ENCODE assay signal across 8 cellular contexts in the genomic region with DNA sequence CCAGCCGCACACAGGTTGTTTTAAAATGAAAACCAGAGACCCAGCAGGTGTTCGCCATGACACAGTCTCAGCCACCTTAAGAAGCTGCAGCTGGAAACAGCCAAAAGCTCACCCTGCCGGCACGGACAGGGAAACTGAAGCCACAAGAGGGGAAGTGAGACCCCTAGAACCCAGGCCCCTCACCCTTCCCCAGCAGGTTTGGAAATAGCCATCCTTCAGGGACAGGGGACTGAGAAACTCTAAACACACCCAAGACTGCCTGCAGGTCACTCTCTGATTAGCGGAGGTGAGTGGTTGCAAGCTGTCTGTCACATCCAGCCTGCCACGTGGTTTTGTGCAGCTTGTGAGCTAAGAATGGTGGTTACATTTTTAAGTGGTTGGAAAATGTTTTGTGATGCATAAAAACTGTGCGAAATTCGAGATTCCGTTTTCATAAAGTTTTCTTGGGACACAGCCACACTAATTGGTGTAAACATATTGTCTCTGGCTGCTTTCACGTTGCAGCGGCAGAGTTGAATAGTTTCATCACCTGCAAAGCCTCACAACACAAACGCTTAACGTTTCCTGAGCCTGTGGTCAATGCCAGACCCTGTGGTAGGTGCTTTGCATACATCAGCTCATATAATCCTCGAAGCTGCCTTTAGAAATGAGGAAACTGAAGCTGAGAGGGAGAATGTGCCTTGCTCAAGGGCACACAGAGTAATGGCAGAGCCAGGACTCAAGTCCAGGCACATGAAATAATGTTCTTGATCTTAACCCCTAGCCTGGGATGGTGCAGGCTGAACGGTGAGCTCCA. TPM values are rescaled to one million over a fixed set of nuclear protein-coding genes. Genes with fewer than 3 reads are reported as not detected.
DNase-seq lines count a peak whose midpoint lies in the region; ATAC-seq and TF ChIP-seq lines count a peak whose summit lies in the region.

No MANE protein-coding gene starts in this region.

- H4K20me1 ChIP-seq in BLaER1 treated with 17β-estradiol and CSF1 and Interleukin-3, amounts not matched to agents 10 nM and 100 nM: no peaks in the 10 kb centered on the region

- TF ChIP-seq CTCF in Caco-2 (IDR thresholded peaks at IDR 0.05; ENCODE audit: insufficient read depth in 1 of 2, low read depth in 1 of 2, low read length in 1 of 2, severe bottlenecking in 1 of 2, unreplicated experiment in 1 of 2): no peak

- H3K36me3 Mint-ChIP-seq in Caco-2 (ENCODE audit: insufficient read depth, unreplicated experiment): peaks cover 20% of the 10 kb centered on the region

- no peaks in the 10 kb centered on the region for H3K27me3 Mint-ChIP-seq in Caco-2 (ENCODE audit: insufficient read depth, unreplicated experiment)

- H3K9me3 ChIP-seq in BLaER1 treated with 17β-estradiol and CSF1 and Interleukin-3, amounts not matched to agents 10 nM and 100 nM (replicated peaks in 1 of 11): peaks cover 0 to 13% (median 7%) of the 10 kb centered on the region in 11 experiments; a peak in 12 of 22 replicates
- H3K9me3 ChIP-seq in Caco-2: no peaks in the 10 kb centered on the region

- peak overlapping the region; percentile 79 to 96 (median 92) for H3K27ac ChIP-seq in BLaER1 treated with 17β-estradiol and CSF1 and Interleukin-3, amounts not matched to agents 10 nM and 100 nM

- peak; percentile 89 to 97 for DNase-seq in NOMO-1 (lab: John Stamatoyannopoulos, UW; ENCODE audit: unreplicated experiment in 2 of 2)
- DNase-seq in central memory CD4-positive, alpha-beta T cell: peak; percentile 56
- DNase-seq in stimulated activated naive CD4-positive, alpha-beta T cell (lab: John Stamatoyannopoulos, UW): peak in 5 of 6 experiments; percentile 6 to 68 (median 47)
- DNase-seq in Caco-2: no peak
- no peak for DNase-seq in occipital lobe (lab: John Stamatoyannopoulos, UW)

- H3K4me3 ChIP-seq in BLaER1 treated with 17β-estradiol and CSF1 and Interleukin-3, amounts not matched to agents 10 nM and 100 nM: peak overlapping the region in 9 of 10 experiments; percentile 6 to 57 (median 22); a peak in 12 of 20 replicates
- H3K4me3 ChIP-seq in Caco-2 (ENCODE audit: low read depth, low read length): no peak overlapping the region

- BruUV-seq in Caco-2 (replicated peaks; lab: Mats Ljungman, UMichigan): no TSS peak

- ATAC-seq in GM18907 (IDR thresholded peaks at IDR 0.05; ENCODE audit: unreplicated experiment) (peak; percentile 53), HG02943 (IDR thresholded peaks at IDR 0.05; ENCODE audit: low read depth, unreplicated experiment) (peak; percentile 42)

- POLR2A ChIA-PET in Caco-2 (lab: Charles Lee): no interaction called here

- no peak overlapping the region for H3K4me3 Mint-ChIP-seq in Caco-2 (ENCODE audit: unreplicated experiment)

- H3K4me1 Mint-ChIP-seq in Caco-2 (ENCODE audit: low read depth, unreplicated experiment): no peaks in the 10 kb centered on the region

- peaks cover 94 to 100% (median 99%) of the 10 kb centered on the region in 10 experiments for H3K4me1 ChIP-seq in BLaER1 treated with 17β-estradiol and CSF1 and Interleukin-3, amounts not matched to agents 10 nM and 100 nM
- no peaks in the 10 kb centered on the region for H3K4me1 ChIP-seq in Caco-2

- intact Hi-C loops in Caco-2 (cut with micrococcal nuclease; ENCODE audit: unreplicated experiment): no loop called here

- peak overlapping the region; percentile 70 to 87 (median 78); a peak in 21 of 22 replicates for H3K9ac ChIP-seq in BLaER1 treated with 17β-estradiol and CSF1 and Interleukin-3, amounts not matched to agents 10 nM and 100 nM

- H3K9me3 Mint-ChIP-seq in Caco-2 (ENCODE audit: unreplicated experiment): no peaks in the 10 kb centered on the region

- CTCF ChIA-PET in Caco-2 (lab: Charles Lee): interaction anchor here (0.6 kb wide), 4 partner anchors 18 to 1951 kb away, joined by 3 to 6 read pairs (median 5); no protein-coding TSS in a partner anchor

- H3K27ac Mint-ChIP-seq in Caco-2 (ENCODE audit: unreplicated experiment): no peak overlapping the region

- H3K27me3 ChIP-seq in BLaER1 treated with 17β-estradiol and CSF1 and Interleukin-3, amounts not matched to agents 10 nM and 100 nM: no peaks in the 10 kb centered on the region
- no peaks in the 10 kb centered on the region for H3K27me3 ChIP-seq in Caco-2 (replicated peaks; ENCODE audit: control insufficient read depth, insufficient read depth, low read length)

- no peaks in the 10 kb centered on the region; a peak in 1 of 22 replicates for H3K36me3 ChIP-seq in BLaER1 treated with 17β-estradiol and CSF1 and Interleukin-3, amounts not matched to agents 10 nM and 100 nM
- no peaks in the 10 kb centered on the region for H3K36me3 ChIP-seq in Caco-2 (ENCODE audit: control insufficient read depth, insufficient read depth, low read length)

- H3K4me2 ChIP-seq in BLaER1 treated with 17β-estradiol and CSF1 and Interleukin-3, amounts not matched to agents 10 nM and 100 nM: peak overlapping the region; percentile 81 to 97 (median 93)

RNA-seq across cellular contexts. Expression of gene SELPLG, which starts 1.7 kb away (rescaled TPM):
- total RNA-seq in Caco-2 (2022) (0.23 and 0.44 TPM in 2 replicates), occipital lobe (2.0 TPM)

RNA-seq across cellular contexts. Expression of gene TMEM119, which starts 37.5 kb away (rescaled TPM):
- total RNA-seq in Caco-2 (2022): not detected in 2 replicates
- 2.2 TPM for total RNA-seq in occipital lobe

Comparison
In these comparisons a context has a peak if more than half of its experiments do, and no peak if none do; other contexts are left out.
1. DNase-seq: peak in NOMO-1 (2 of 2), central memory CD4-positive, alpha-beta T cell (single experiment) and stimulated activated naive CD4-positive, alpha-beta T cell (5 of 6); none in Caco-2 (0 of 2) and occipital lobe (single experiment).